In genomic region chr10:102919992-102920736, GRCh38 we compare ENCODE assay signal across 9 cellular contexts. TPM values are rescaled to one million over a fixed set of nuclear protein-coding genes. Genes with fewer than 3 reads are reported as not detected.
DNase-seq lines count a peak whose midpoint lies in the region; ATAC-seq, FAIRE-seq and TF ChIP-seq lines count a peak whose summit lies in the region.
"Had no signal": no experiment of that assay in that cellular context is flagged by ENCODE, and none has a peak within 500 bp of the region (broad histone marks: within the 10 kb centered on the region; RNA-seq: fewer than 3 reads in every experiment).

No MANE protein-coding gene starts in this region.

- H3K27ac ChIP-seq in breast epithelium = no peak overlapping the region
- H3K27ac ChIP-seq in mesodermal cell (ENCODE audit: low read depth, low read length, severe bottlenecking) = no peak overlapping the region

- H3K27me3 Mint-ChIP-seq in stimulated activated naive CD8-positive, alpha-beta T cell treated with anti-CD3 and anti-CD28 coated beads, Interleukin-15, Interleukin-2, amounts not matched to agents 100 ng/mL and 50 ng/mL, for 24 hours = peaks cover 5% of the 10 kb centered on the region

- H3K4me3 Mint-ChIP-seq in stimulated activated naive CD8-positive, alpha-beta T cell treated with anti-CD3 and anti-CD28 coated beads, Interleukin-15, Interleukin-2, amounts not matched to agents 100 ng/mL and 50 ng/mL, for 24 hours = peak overlapping the region; percentile 90

- H3K9me3 ChIP-seq in breast epithelium (no peaks in the 10 kb centered on the region), mesodermal cell (ENCODE audit: control insufficient read depth, low read length) (no peaks in the 10 kb centered on the region)

- FAIRE-seq in D721Med (lab: Jason Lieb, UNC) = no peak

- TF ChIP-seq POLR2A in breast epithelium (IDR thresholded peaks at IDR 0.05) = no peak

- TF ChIP-seq CTCF in breast epithelium (IDR thresholded peaks at IDR 0.05) = no peak
- no peak for TF ChIP-seq CTCF in D721Med (IDR thresholded peaks at IDR 0.05; ENCODE audit: insufficient read depth, missing control alignments)

- no peaks in the 10 kb centered on the region for H3K9me3 Mint-ChIP-seq in stimulated activated naive CD8-positive, alpha-beta T cell treated with anti-CD3 and anti-CD28 coated beads, Interleukin-15, Interleukin-2, amounts not matched to agents 100 ng/mL and 50 ng/mL, for 24 hours

- H3K4me3 ChIP-seq in breast epithelium = peak overlapping the region; percentile 74 to 96 (median 95)
- peak overlapping the region; percentile 86 for H3K4me3 ChIP-seq in mesodermal cell (ENCODE audit: extremely low read depth, insufficient read depth, low read length, poor library complexity, severe bottlenecking)

- no peaks in the 10 kb centered on the region for H3K27me3 ChIP-seq in breast epithelium

- no peaks in the 10 kb centered on the region for H3K36me3 Mint-ChIP-seq in stimulated activated naive CD8-positive, alpha-beta T cell treated with anti-CD3 and anti-CD28 coated beads, Interleukin-15, Interleukin-2, amounts not matched to agents 100 ng/mL and 50 ng/mL, for 24 hours (ENCODE audit: low read depth)

- intact Hi-C loops in breast epithelium (cut with DNase I; ENCODE audit: low total_unique reads) = loop anchor here (10.0 kb wide), 3 partner anchors 155 to 415 kb away; partner anchors contain the start of gene RPEL1

- ATAC-seq in stimulated activated naive CD8-positive, alpha-beta T cell treated with anti-CD3 and anti-CD28 coated beads, Interleukin-15, Interleukin-2, amounts not matched to agents 100 U/mL and 50 U/mL, for 24 hours = no peak
- ATAC-seq in GM18867 (IDR thresholded peaks at IDR 0.05; ENCODE audit: unreplicated experiment) = no peak

- no peak for DNase-seq in stimulated activated naive CD8-positive, alpha-beta T cell treated with anti-CD3 and anti-CD28 coated beads, Interleukin-15, Interleukin-2, amounts not matched to agents 100 U/mL and 50 U/mL, for 24 hours
- DNase-seq in breast epithelium (ENCODE audit: low spot score in 2 of 2) (no peak), D721Med (ENCODE audit: insufficient read length, low spot score) (no peak), NCI-H345 (lab: John Stamatoyannopoulos, UW) (no peak)
- DNase-seq in effector CD4-positive, alpha-beta T cell = no peak
- DNase-seq: NCI-H1436 had no signal

- H3K36me3 ChIP-seq in breast epithelium = no peaks in the 10 kb centered on the region
- no peaks in the 10 kb centered on the region for H3K36me3 ChIP-seq in mesodermal cell (ENCODE audit: control insufficient read depth, insufficient read depth, low read length)

- peaks cover 60% of the 10 kb centered on the region for H3K4me1 Mint-ChIP-seq in stimulated activated naive CD8-positive, alpha-beta T cell treated with anti-CD3 and anti-CD28 coated beads, Interleukin-15, Interleukin-2, amounts not matched to agents 100 ng/mL and 50 ng/mL, for 24 hours (ENCODE audit: low read depth)

- H3K27ac Mint-ChIP-seq in stimulated activated naive CD8-positive, alpha-beta T cell treated with anti-CD3 and anti-CD28 coated beads, Interleukin-15, Interleukin-2, amounts not matched to agents 100 ng/mL and 50 ng/mL, for 24 hours = no peak overlapping the region

- H3K4me1 ChIP-seq in breast epithelium (peaks cover 0 to 19% of the 10 kb centered on the region in 2 donors), mesodermal cell (ENCODE audit: control insufficient read depth, insufficient read depth, low read length, poor library complexity, severe bottlenecking) (peaks cover 3% of the 10 kb centered on the region)

- 31% methylated on average over 2 of the region's 9 CpGs; no CpG with 5 or more reads in 1 of the 2 experiments for WGBS in mesodermal cell (ENCODE audit: insufficient coverage in 2 of 2), 2 experiments

RNA-seq across cellular contexts. Expression of gene CNNM2, which starts 2.1 kb away (rescaled TPM):
- 1 to 10 TPM; 6.4 to 7.2 (median 6.7) TPM for total RNA-seq in breast epithelium
- polyA plus RNA-seq in mesodermal cell (2013, experiment 1 of 2) = 10.6 TPM
- polyA plus RNA-seq in mesodermal cell (2013, experiment 2 of 2) = 8.3 TPM

RNA-seq across cellular contexts. Expression of gene AS3MT, which starts 50.9 kb away (rescaled TPM):
- total RNA-seq in breast epithelium = 1 to 10 TPM; 3.7 to 5.6 (median 5.2) TPM
- polyA plus RNA-seq in mesodermal cell (2013, experiment 1 of 2) = 8.4 TPM
- polyA plus RNA-seq in mesodermal cell (2013, experiment 2 of 2) = 8.2 TPM
